8 cellular contexts compared by ENCODE assay signal in genomic region chr1:3857791-3858129, GRCh38. TPM values are rescaled to one million over a fixed set of nuclear protein-coding genes. Genes with fewer than 3 reads are reported as not detected.
A peak's percentile ranks its signal among the peaks of the same experiment; 100 is the strongest.
DNase-seq lines count a peak whose midpoint lies in the region; ATAC-seq and TF ChIP-seq lines count a peak whose summit lies in the region.

No MANE protein-coding gene starts in this region.

- no peaks in the 10 kb centered on the region for H3K36me3 ChIP-seq in right lobe of liver

- TF ChIP-seq CTCF in astrocyte of the spinal cord (IDR thresholded peaks at IDR 0.05; ENCODE audit: low read depth, low read length) (no peak), right lobe of liver (IDR thresholded peaks at IDR 0.05) (no peak), type B pancreatic cell (conservative IDR thresholded peaks at IDR 0.05) (no peak), GM13976 (IDR thresholded peaks at IDR 0.05; ENCODE audit: borderline replicate concordance, control extremely low read depth, extremely low read depth, insufficient read depth, missing control alignments) (no peak)

- peaks cover 4% of the 10 kb centered on the region for H3K36me3 Mint-ChIP-seq in activated naive CD4-positive, alpha-beta T cell treated with anti-CD3 and anti-CD28 coated beads for 36 hours (ENCODE audit: low read depth)
- H3K36me3 Mint-ChIP-seq in type B pancreatic cell = no peaks in the 10 kb centered on the region

- peaks cover 29% of the 10 kb centered on the region for H3K4me1 Mint-ChIP-seq in activated naive CD4-positive, alpha-beta T cell treated with anti-CD3 and anti-CD28 coated beads for 36 hours (ENCODE audit: low read depth)
- H3K4me1 Mint-ChIP-seq in type B pancreatic cell (ENCODE audit: unreplicated experiment) = peaks cover 15% of the 10 kb centered on the region

- H3K27ac Mint-ChIP-seq in activated naive CD4-positive, alpha-beta T cell treated with anti-CD3 and anti-CD28 coated beads for 36 hours = no peak overlapping the region
- H3K27ac Mint-ChIP-seq in type B pancreatic cell = no peak overlapping the region

- H3K4me3 ChIP-seq in astrocyte of the spinal cord (ENCODE audit: low read depth, low read length) (peak overlapping the region; percentile 86), right lobe of liver (peak overlapping the region; percentile 60 to 82 (median 75))

- ATAC-seq in right lobe of liver = peak in 1 of 4 donors; percentile 11

- DNase-seq in activated naive CD4-positive, alpha-beta T cell treated with anti-CD3 and anti-CD28 coated beads for 36 hours = no peak
- no peak for DNase-seq in activated naive CD4-positive, alpha-beta T cell treated with Interleukin-2 at 50 U/mL for 16 hours
- no peak for DNase-seq in astrocyte of the spinal cord (ENCODE audit: low read depth, low spot score)
- no peak for DNase-seq in right lobe of liver
- DNase-seq in type B pancreatic cell (ENCODE audit: extremely low spot score, unreplicated experiment) = no peak
- DNase-seq in DMS114 treated with DMSO at 0.1 percent for 48 hours (lab: John Stamatoyannopoulos, UW; ENCODE audit: unreplicated experiment) = no peak
- DNase-seq in MV-4-11 (lab: John Stamatoyannopoulos, UW) = no peak
- no peak for DNase-seq in GM13976 (ENCODE audit: low spot score)

- in situ Hi-C loops in astrocyte of the spinal cord (cut with HindIII; ENCODE audit: low sequenced_read_pairs) = no loop called here
- in situ Hi-C loops in GM13976 (cut with MboI; ENCODE audit: low sequenced_read_pairs, unreplicated experiment) = no loop called here

- peak overlapping the region; percentile 95 for H3K4me3 Mint-ChIP-seq in activated naive CD4-positive, alpha-beta T cell treated with anti-CD3 and anti-CD28 coated beads for 36 hours
- peak overlapping the region; percentile 100 for H3K4me3 Mint-ChIP-seq in type B pancreatic cell

- intact Hi-C loops in activated naive CD4-positive, alpha-beta T cell treated with anti-CD3 and anti-CD28 coated beads for 36 hours (cut with micrococcal nuclease) = loop anchor here (1.0 kb wide), 4 partner anchors 43 to 207 kb away; partner anchors contain the start of genes C1orf174, LRRC47, SMIM1 and WRAP73
- intact Hi-C loops in right lobe of liver (cut with DNase I) = loop anchor here in 1 of 2 donors (5.0 kb wide), 1 partner anchor 40 kb away; no protein-coding TSS in a partner anchor

- H3K4me1 ChIP-seq in right lobe of liver = peaks cover 0 to 19% (median 9%) of the 10 kb centered on the region in 4 donors

- H3K9me3 ChIP-seq in right lobe of liver = no peaks in the 10 kb centered on the region

- TF ChIP-seq POLR2A in right lobe of liver (IDR thresholded peaks at IDR 0.05) = no peak

- CTCF ChIA-PET in activated naive CD4-positive, alpha-beta T cell treated with anti-CD3 and anti-CD28 coated beads for 36 hours (lab: Charles Lee) = interaction anchor here (0.6 to 1.5 kb wide), 6 partner anchors 9 to 1493 kb away, joined by 3 to 7 read pairs (median 4); partner anchors contain the start of gene C1orf174

- H3K27me3 ChIP-seq in right lobe of liver = no peaks in the 10 kb centered on the region

- peak overlapping the region; percentile 54 to 61 (median 56) for H3K27ac ChIP-seq in right lobe of liver

- H3K27me3 Mint-ChIP-seq in activated naive CD4-positive, alpha-beta T cell treated with anti-CD3 and anti-CD28 coated beads for 36 hours (ENCODE audit: low read depth) = no peaks in the 10 kb centered on the region
- H3K27me3 Mint-ChIP-seq in type B pancreatic cell = no peaks in the 10 kb centered on the region

- H3K9me3 Mint-ChIP-seq in activated naive CD4-positive, alpha-beta T cell treated with anti-CD3 and anti-CD28 coated beads for 36 hours = no peaks in the 10 kb centered on the region
- H3K9me3 Mint-ChIP-seq in type B pancreatic cell = no peaks in the 10 kb centered on the region

- WGBS in right lobe of liver (ENCODE audit: insufficient coverage, low coverage, low lambda C conversion rate, missing lambda C conversion rate) = 6% methylated on average over 3 of the region's 21 CpGs

RNA-seq across cellular contexts. Expression of gene DFFB, which starts 0.5 kb away (rescaled TPM):
- total RNA-seq in activated naive CD4-positive, alpha-beta T cell treated with anti-CD3 and anti-CD28 coated beads for 36 hours = 1 to 10 TPM; 6.3 to 6.5 TPM
- total RNA-seq in right lobe of liver (1 to 10 TPM; 2.0 to 3.5 (median 2.9) TPM), type B pancreatic cell (ENCODE audit: low replicate concordance) (6.8 and 10.6 TPM in 2 replicates)

RNA-seq across cellular contexts. Expression of gene CEP104, which starts 0.7 kb away (rescaled TPM):
- 10 to 100 TPM; 25.4 to 27.3 TPM for total RNA-seq in activated naive CD4-positive, alpha-beta T cell treated with anti-CD3 and anti-CD28 coated beads for 36 hours
- total RNA-seq in right lobe of liver = 10 to 100 TPM; 16.7 to 36.4 (median 26.6) TPM
- total RNA-seq in type B pancreatic cell (ENCODE audit: low replicate concordance) = 41.9 and 42.3 TPM in 2 replicates

RNA-seq across cellular contexts. Expression of gene C1orf174, which starts 42.3 kb away (rescaled TPM):
- 10 to 100 TPM; 29.5 to 30.6 TPM for total RNA-seq in activated naive CD4-positive, alpha-beta T cell treated with anti-CD3 and anti-CD28 coated beads for 36 hours
- 10 to 100 TPM in 5 of 6 experiments, 1 to 10 TPM in 1; 9.7 to 20.9 (median 11.1) TPM for total RNA-seq in right lobe of liver
- 24.7 and 31.4 TPM in 2 replicates for total RNA-seq in type B pancreatic cell (ENCODE audit: low replicate concordance)
